In genomic region chr2:24652265-24653232, GRCh38 we compare ENCODE assay signal across 13 cellular contexts.
DNase-seq lines count a peak whose midpoint lies in the region; ATAC-seq and TF ChIP-seq lines count a peak whose summit lies in the region.
"Had no signal": no experiment of that assay in that cellular context is flagged by ENCODE, and none has a peak within 500 bp of the region (broad histone marks: within the 10 kb centered on the region; RNA-seq: fewer than 3 reads in every experiment).

No MANE protein-coding gene starts in this region.

- peaks cover 3% of the 10 kb centered on the region for H3K36me3 ChIP-seq in CD4-positive, CD25-positive, alpha-beta regulatory T cell (ENCODE audit: control insufficient read depth, insufficient read depth, low read length)
- no peaks in the 10 kb centered on the region for H3K36me3 ChIP-seq in OCI-LY3 (replicated peaks; ENCODE audit: low read depth, low read length)
- no peaks in the 10 kb centered on the region for H3K36me3 ChIP-seq in aorta (ENCODE audit: control insufficient read depth in 1 of 2, insufficient read depth in 2 of 2, low read length in 1 of 2)

- peak overlapping the region; percentile 33 for H3K4me3 ChIP-seq in CD4-positive, CD25-positive, alpha-beta regulatory T cell (ENCODE audit: low read depth, low read length)
- H3K4me3 ChIP-seq in OCI-LY3 (ENCODE audit: low read length) (no peak overlapping the region), aorta (ENCODE audit: low read length in 2 of 2) (no peak overlapping the region)

- no peaks in the 10 kb centered on the region for H3K27me3 Mint-ChIP-seq in CD4-positive, CD25-positive, alpha-beta regulatory T cell
- no peaks in the 10 kb centered on the region for H3K27me3 Mint-ChIP-seq in mesothelial cell of epicardium (ENCODE audit: low read depth)

- TF ChIP-seq CTCF in OCI-LY3 (IDR thresholded peaks at IDR 0.05; ENCODE audit: low read depth, low read length), result no peak
- no peak for TF ChIP-seq CTCF in mesothelial cell of epicardium (IDR thresholded peaks at IDR 0.05; ENCODE audit: unreplicated experiment)

- intact Hi-C loops in aorta (cut with DNase I), result no loop called here

- H3K4me1 Mint-ChIP-seq in CD4-positive, CD25-positive, alpha-beta regulatory T cell, result peaks cover 20 to 24% (median 22%) of the 10 kb centered on the region in 4 donors
- H3K4me1 Mint-ChIP-seq in mesothelial cell of epicardium, result peaks cover 8% of the 10 kb centered on the region

- DNase-seq in CD4-positive, CD25-positive, alpha-beta regulatory T cell, result peak in 1 of 3 donors; percentile 6
- DNase-seq in myocyte (ENCODE audit: low read depth) (peak; percentile 8), aorta (no peak), AG08396 (ENCODE audit: low spot score) (no peak), mesothelial cell of epicardium (ENCODE audit: low spot score in 2 of 2, unreplicated experiment in 2 of 2) (no peak)
- DNase-seq: activated CD4-positive, alpha-beta T cell treated with anti-CD3 and anti-CD28 coated beads for 1 hour; activated T-cell treated with anti-CD3 and anti-CD28 coated beads, Interleukin-2, amount 50 U/mL, for 1 hour; COR-L47; foreskin keratinocyte; islet precursor cell; NCI-H82 had no signal

- no peak overlapping the region for H3K27ac Mint-ChIP-seq in CD4-positive, CD25-positive, alpha-beta regulatory T cell
- H3K27ac Mint-ChIP-seq in mesothelial cell of epicardium, result no peak overlapping the region

- peaks cover 8% of the 10 kb centered on the region for H3K4me1 ChIP-seq in CD4-positive, CD25-positive, alpha-beta regulatory T cell (ENCODE audit: control insufficient read depth, insufficient read depth, low read length, poor library complexity, severe bottlenecking)
- H3K4me1 ChIP-seq in OCI-LY3 (ENCODE audit: low read length) (peaks cover 27% of the 10 kb centered on the region), aorta (ENCODE audit: control insufficient read depth in 1 of 2, insufficient read depth in 2 of 2, low read length in 2 of 2) (no peaks in the 10 kb centered on the region)
- H3K4me1 ChIP-seq: foreskin keratinocyte had no signal

- H3K79me2 ChIP-seq in OCI-LY3 (ENCODE audit: low read length), result no peaks in the 10 kb centered on the region

- no peaks in the 10 kb centered on the region for H3K27me3 ChIP-seq in CD4-positive, CD25-positive, alpha-beta regulatory T cell (ENCODE audit: control insufficient read depth, insufficient read depth, low read length)
- H3K27me3 ChIP-seq in OCI-LY3 (ENCODE audit: low read depth, low read length) (no peaks in the 10 kb centered on the region), aorta (ENCODE audit: control insufficient read depth in 1 of 2, insufficient read depth in 2 of 2, low read length in 1 of 2) (no peaks in the 10 kb centered on the region)
- H3K27me3 ChIP-seq: foreskin keratinocyte had no signal

- no peak overlapping the region for H3K27ac ChIP-seq in CD4-positive, CD25-positive, alpha-beta regulatory T cell (ENCODE audit: insufficient read depth, low read length, poor library complexity, severe bottlenecking)
- peak overlapping the region; percentile 52 for H3K27ac ChIP-seq in OCI-LY3 (ENCODE audit: low read length)
- no peak overlapping the region for H3K27ac ChIP-seq in aorta (ENCODE audit: low read depth in 1 of 2, low read length in 2 of 2)
- H3K27ac ChIP-seq: foreskin keratinocyte had no signal

- no peak overlapping the region for H2AFZ ChIP-seq in OCI-LY3 (ENCODE audit: low read depth, low read length)

- H4K20me1 ChIP-seq in OCI-LY3 (ENCODE audit: insufficient read depth, low read length), result no peaks in the 10 kb centered on the region

- no peak overlapping the region; the same call in 1 of the 2 replicates for H3K9ac ChIP-seq in OCI-LY3 (ENCODE audit: low read length)

- peak overlapping the region; percentile 59 for H3K4me2 ChIP-seq in OCI-LY3 (ENCODE audit: low read length)

- H3K4me3 Mint-ChIP-seq in CD4-positive, CD25-positive, alpha-beta regulatory T cell, result no peak overlapping the region
- H3K4me3 Mint-ChIP-seq in mesothelial cell of epicardium, result no peak overlapping the region

- H3K9me3 Mint-ChIP-seq in CD4-positive, CD25-positive, alpha-beta regulatory T cell, result no peaks in the 10 kb centered on the region
- H3K9me3 Mint-ChIP-seq in mesothelial cell of epicardium, result peaks cover 6% of the 10 kb centered on the region

- H3K36me3 Mint-ChIP-seq in CD4-positive, CD25-positive, alpha-beta regulatory T cell, result peaks cover 15% of the 10 kb centered on the region
- peaks cover 2% of the 10 kb centered on the region for H3K36me3 Mint-ChIP-seq in mesothelial cell of epicardium

- ATAC-seq in CD4-positive, CD25-positive, alpha-beta regulatory T cell (ENCODE audit: low read depth in 2 of 2), result no peak
- peak; percentile 54 for ATAC-seq in GM19324 (IDR thresholded peaks at IDR 0.05; ENCODE audit: low FRiP score, unreplicated experiment)
- no peak for ATAC-seq in aorta (ENCODE audit: low FRiP score)
- ATAC-seq: foreskin keratinocyte had no signal

- no peaks in the 10 kb centered on the region for H3K9me3 ChIP-seq in CD4-positive, CD25-positive, alpha-beta regulatory T cell (ENCODE audit: control insufficient read depth in 2 of 2, low read length in 2 of 2)
- H3K9me3 ChIP-seq in OCI-LY3 (ENCODE audit: insufficient read depth, low read length) (no peaks in the 10 kb centered on the region), aorta (ENCODE audit: control insufficient read depth, low read length) (no peaks in the 10 kb centered on the region)

- WGBS in aorta, 2 donors, result 88 to 93% methylated on average over 3 of the region's 3 CpGs
